ENCODE assay signal across 22 cellular contexts in genomic region chr11:18452927-18453326, GRCh38. TPM values are rescaled to one million over a fixed set of nuclear protein-coding genes. Genes with fewer than 3 reads are reported as not detected.
DNase-seq lines count a peak whose midpoint lies in the region; ATAC-seq and TF ChIP-seq lines count a peak whose summit lies in the region.
"Had no signal": no experiment of that assay in that cellular context is flagged by ENCODE, and none has a peak within 500 bp of the region (broad histone marks: within the 10 kb centered on the region; RNA-seq: fewer than 3 reads in every experiment).

No MANE protein-coding gene starts in this region.

- H3K4me1 ChIP-seq in HCT116 (ENCODE audit: control insufficient read depth in 1 of 2, insufficient read depth in 2 of 2, low read length in 2 of 2): peaks cover 0 to 5% of the 10 kb centered on the region in 2 experiments; a peak in 3 of 4 replicates
- H3K4me1 ChIP-seq: BLaER1, testis had no signal

- no peaks in the 10 kb centered on the region for H4K20me1 ChIP-seq in HCT116 (ENCODE audit: insufficient read depth)
- H4K20me1 ChIP-seq: BLaER1 had no signal

- peaks cover 6% of the 10 kb centered on the region for H3K27me3 Mint-ChIP-seq in activated CD4-positive, alpha-beta T cell treated with anti-CD3 and anti-CD28 coated beads, Interleukin-2, amount 10 ng/mL, durations not matched to agents 7 days and 5 days

- POLR2A ChIA-PET in HCT116 (lab: Charles Lee) (no interaction called here), RWPE1 (lab: Yijun Ruan, JAX; ENCODE audit: low non-redundant PET) (no interaction called here)
- POLR2A ChIA-PET in activated CD4-positive, alpha-beta T cell treated with anti-CD3 and anti-CD28 coated beads, Interleukin-2, amount 10 ng/mL, durations not matched to agents 7 days and 5 days (lab: Charles Lee): no interaction called here

- ATAC-seq in HCT116: peak; percentile 35; the same call in 1 of the 2 replicates
- no peak for ATAC-seq in GM18511 (IDR thresholded peaks at IDR 0.05; ENCODE audit: unreplicated experiment)
- ATAC-seq: left cardiac atrium had no signal

- no TSS peak for BruUV-seq in HCT116 (replicated peaks; lab: Mats Ljungman, UMichigan)

- H3K27ac ChIP-seq in HCT116 (ENCODE audit: low read depth, low read length): no peak overlapping the region
- H3K27ac ChIP-seq in RWPE1: no peak overlapping the region
- H3K27ac ChIP-seq in coronary artery: no peak overlapping the region
- H3K27ac ChIP-seq: BLaER1, SK-N-MC, testis had no signal

- DNase-seq in HCT116 (ENCODE audit: low read depth, low spot score): no peak
- peak; percentile 10 for DNase-seq in RWPE1 (ENCODE audit: low spot score)
- peak; percentile 20 for DNase-seq in fibroblast of peridontal ligament (ENCODE audit: extremely low read depth)
- peak; percentile 73 for DNase-seq in stromal cell of bone marrow (ENCODE audit: low read depth)
- DNase-seq in coronary artery (ENCODE audit: low spot score): no peak
- DNase-seq in activated CD4-positive, alpha-beta T cell treated with anti-CD3 and anti-CD28 coated beads, Interleukin-2, amount 10 ng/mL, durations not matched to agents 7 days and 5 days: no peak
- DNase-seq: activated CD4-positive, alpha-beta T cell treated with anti-CD3 and anti-CD28 coated beads for 48 hours; activated CD8-positive, alpha-beta memory T cell treated with anti-CD3 and anti-CD28 coated beads, Interleukin-2, amount 50 U/mL, for 48 hours; activated effector memory CD4-positive, alpha-beta T cell treated with anti-CD3 and anti-CD28 coated beads, Interleukin-2, amount 50 U/mL, for 16 hours; amygdala; foreskin melanocyte; GF-D8; GOT3; Kasumi-1; left cardiac atrium; NCI-H1105 treated with DMSO at 0.1 percent for 48 hours; NCI-H2107; T1000; testis had no signal

- no peaks in the 10 kb centered on the region for H3K27me3 ChIP-seq in HCT116 (ENCODE audit: insufficient read depth, low read length)
- H3K27me3 ChIP-seq: BLaER1, testis had no signal

- no peak overlapping the region for H3K27ac Mint-ChIP-seq in activated CD4-positive, alpha-beta T cell treated with anti-CD3 and anti-CD28 coated beads, Interleukin-2, amount 10 ng/mL, durations not matched to agents 7 days and 5 days

- H3K4me2 ChIP-seq in HCT116 (ENCODE audit: low read length): peak overlapping the region; percentile 3; the same call in 1 of the 2 replicates
- H3K4me2 ChIP-seq: BLaER1 had no signal

- no peak overlapping the region for H3K4me3 ChIP-seq in HCT116 (replicated peaks in 1 of 2; ENCODE audit: low read depth in 1 of 2, low read length in 2 of 2)
- H3K4me3 ChIP-seq in coronary artery: no peak overlapping the region
- H3K4me3 ChIP-seq: BLaER1, SK-N-MC, testis had no signal

- no peak for TF ChIP-seq RAD21 in HCT116 (IDR thresholded peaks at IDR 0.05; ENCODE audit: low read depth)

- RAD21 ChIA-PET in HCT116 (lab: Charles Lee; ENCODE audit: low non-redundant PET in 1 of 2, low total read pairs in 2 of 2, uncharacterized antibody in 2 of 2, unreplicated experiment in 2 of 2): no interaction called here

- CTCF ChIA-PET in HCT116 (lab: Charles Lee) (interaction anchor here (1.2 kb wide), 1 partner anchor 311 kb away, joined by 3 read pairs; no protein-coding TSS in a partner anchor), RWPE1 (lab: Yijun Ruan, JAX) (no interaction called here)
- CTCF ChIA-PET in activated CD4-positive, alpha-beta T cell treated with anti-CD3 and anti-CD28 coated beads, Interleukin-2, amount 10 ng/mL, durations not matched to agents 7 days and 5 days (lab: Charles Lee): interaction anchor here (0.7 kb wide), 1 partner anchor 36 kb away, joined by 3 read pairs; no protein-coding TSS in a partner anchor

- TF ChIP-seq POLR2A in HCT116 (IDR thresholded peaks at IDR 0.05; ENCODE audit: borderline replicate concordance, extremely low read depth, insufficient read depth, insufficient read length): no peak

- TF ChIP-seq CTCF in HCT116 (IDR thresholded peaks at IDR 0.05 in 2 of 3, conservative IDR thresholded peaks at IDR 0.05 in 1 of 3; ENCODE audit: borderline replicate concordance in 1 of 3, insufficient read depth in 1 of 3, low read depth in 2 of 3, low read length in 2 of 3) (no peak), RWPE1 (conservative IDR thresholded peaks at IDR 0.05; ENCODE audit: low read depth) (no peak), coronary artery (IDR thresholded peaks at IDR 0.05) (no peak)

- no peaks in the 10 kb centered on the region for H3K9me3 Mint-ChIP-seq in activated CD4-positive, alpha-beta T cell treated with anti-CD3 and anti-CD28 coated beads, Interleukin-2, amount 10 ng/mL, durations not matched to agents 7 days and 5 days

- no peak overlapping the region for H2AFZ ChIP-seq in HCT116 (ENCODE audit: low read depth, low read length, poor library complexity, severe bottlenecking)

- no peaks in the 10 kb centered on the region for H3K36me3 ChIP-seq in HCT116 (ENCODE audit: control insufficient read depth in 1 of 2, insufficient read depth in 2 of 2, low read length in 2 of 2)
- H3K36me3 ChIP-seq: BLaER1 had no signal

- H3K9me3 ChIP-seq in HCT116 (ENCODE audit: control insufficient read depth in 1 of 2, insufficient read depth in 1 of 2, low read depth in 1 of 2, low read length in 2 of 2): no peaks in the 10 kb centered on the region
- H3K9me3 ChIP-seq: testis had no signal

- no peaks in the 10 kb centered on the region for H3K9me2 ChIP-seq in HCT116 (ENCODE audit: insufficient read depth)

- peaks cover 7% of the 10 kb centered on the region for H3K4me1 Mint-ChIP-seq in activated CD4-positive, alpha-beta T cell treated with anti-CD3 and anti-CD28 coated beads, Interleukin-2, amount 10 ng/mL, durations not matched to agents 7 days and 5 days

- no peaks in the 10 kb centered on the region for H3K79me2 ChIP-seq in HCT116 (ENCODE audit: insufficient read depth, low read length)

- H3K4me3 Mint-ChIP-seq in activated CD4-positive, alpha-beta T cell treated with anti-CD3 and anti-CD28 coated beads, Interleukin-2, amount 10 ng/mL, durations not matched to agents 7 days and 5 days: no peak overlapping the region

- no peak overlapping the region for H3K9ac ChIP-seq in HCT116 (ENCODE audit: low read length)
- H3K9ac ChIP-seq: BLaER1 had no signal

- H3K36me3 Mint-ChIP-seq in activated CD4-positive, alpha-beta T cell treated with anti-CD3 and anti-CD28 coated beads, Interleukin-2, amount 10 ng/mL, durations not matched to agents 7 days and 5 days (ENCODE audit: low read depth): no peaks in the 10 kb centered on the region

- intact Hi-C loops in HCT116 (cut with micrococcal nuclease): no loop called here

TF ChIP-seq in HCT116, 20 proteins besides CTCF, POLR2A, EP300 and RAD21:
- TF ChIP-seq CEBPB (IDR thresholded peaks at IDR 0.05; ENCODE audit: low read depth) (no peak), FOSL1 (IDR thresholded peaks at IDR 0.05; ENCODE audit: low read depth) (0 out of 2 replicates have a peak, but pooled peaks have one; percentile 15)

RNA-seq across cellular contexts. Expression of gene LDHAL6A, which starts 2.7 kb away (rescaled TPM):
- not detected for total RNA-seq in HCT116 (2021; ENCODE audit: unreplicated experiment)
- 0.03 TPM in 1 of 2 replicates, not detected in the other for polyA plus RNA-seq in HCT116 (2012)
- total RNA-seq in activated CD4-positive, alpha-beta T cell treated with anti-CD3 and anti-CD28 coated beads, Interleukin-2, amount 10 ng/mL, durations not matched to agents 7 days and 5 days: under 1 TPM in 1 of 2 experiments, not detected in 1; 0.15 TPM
- total RNA-seq: left cardiac atrium had no signal

RNA-seq across cellular contexts. Expression of gene LDHC, which starts 40.8 kb away (rescaled TPM):
- not detected for total RNA-seq in HCT116 (2021; ENCODE audit: unreplicated experiment)
- not detected in 2 replicates for polyA plus RNA-seq in HCT116 (2012)
- not detected for total RNA-seq in activated CD4-positive, alpha-beta T cell treated with anti-CD3 and anti-CD28 coated beads, Interleukin-2, amount 10 ng/mL, durations not matched to agents 7 days and 5 days
- total RNA-seq: left cardiac atrium had no signal

RNA-seq across cellular contexts. Expression of gene LDHA, which starts 58.6 kb away (rescaled TPM):
- total RNA-seq in HCT116 (2021; ENCODE audit: unreplicated experiment): 974 TPM
- 1,576 and 1,832 TPM in 2 replicates for polyA plus RNA-seq in HCT116 (2012)
- 100 to 1,000 TPM; 879 to 948 TPM for total RNA-seq in activated CD4-positive, alpha-beta T cell treated with anti-CD3 and anti-CD28 coated beads, Interleukin-2, amount 10 ng/mL, durations not matched to agents 7 days and 5 days

Comparison
In these comparisons a context has a peak if more than half of its experiments do, and no peak if none do; other contexts are left out.
1. DNase-seq: peak in RWPE1 (single experiment), fibroblast of peridontal ligament (single experiment) and stromal cell of bone marrow (single experiment); none in HCT116 (single experiment), coronary artery (single experiment) and activated CD4-positive, alpha-beta T cell treated with anti-CD3 and anti-CD28 coated beads, Interleukin-2, amount 10 ng/mL, durations not matched to agents 7 days and 5 days (single experiment).